In the genomic region with DNA sequence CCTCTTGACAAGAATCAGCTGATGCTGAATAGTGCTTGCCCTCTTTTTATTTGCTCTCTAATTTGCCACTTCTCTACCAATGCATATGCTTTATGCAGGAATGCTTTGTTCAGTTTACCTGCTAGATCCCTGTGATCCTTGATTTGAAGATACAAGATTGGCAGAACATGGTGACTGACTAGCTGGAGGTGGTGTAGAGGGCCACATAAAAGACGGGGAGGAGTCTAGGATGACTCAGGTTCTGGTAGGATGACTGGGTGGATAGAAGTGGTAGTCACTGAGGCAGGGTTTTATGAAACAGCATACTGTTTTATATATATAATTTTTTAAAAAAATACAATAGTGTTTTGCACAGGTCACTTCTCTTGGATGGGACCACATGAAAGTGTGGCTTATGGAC, we compare ENCODE assay signal across 11 cellular contexts. TPM values are rescaled to one million over a fixed set of nuclear protein-coding genes. Genes with fewer than 3 reads are reported as not detected.
A peak's percentile ranks its signal among the peaks of the same experiment; 100 is the strongest.
DNase-seq lines count a peak whose midpoint lies in the region; ATAC-seq and TF ChIP-seq lines count a peak whose summit lies in the region.
"Had no signal": no experiment of that assay in that cellular context is flagged by ENCODE, and none has a peak within 500 bp of the region (broad histone marks: within the 10 kb centered on the region; RNA-seq: fewer than 3 reads in every experiment).

No MANE protein-coding gene starts in this region.

- H3K27me3 Mint-ChIP-seq in activated CD8-positive, alpha-beta T cell treated with anti-CD3 and anti-CD28 coated beads, Interleukin-2, amount 10 ng/mL, durations not matched to agents 7 days and 5 days (ENCODE audit: low read depth): no peaks in the 10 kb centered on the region
- no peaks in the 10 kb centered on the region for H3K27me3 Mint-ChIP-seq in type B pancreatic cell

- no peak overlapping the region for H3K27ac Mint-ChIP-seq in activated CD8-positive, alpha-beta T cell treated with anti-CD3 and anti-CD28 coated beads, Interleukin-2, amount 10 ng/mL, durations not matched to agents 7 days and 5 days
- H3K27ac Mint-ChIP-seq in type B pancreatic cell: no peak overlapping the region
- H3K27ac Mint-ChIP-seq: CD8-positive, alpha-beta T cell; natural killer cell had no signal

- H3K4me3 Mint-ChIP-seq in activated CD8-positive, alpha-beta T cell treated with anti-CD3 and anti-CD28 coated beads, Interleukin-2, amount 10 ng/mL, durations not matched to agents 7 days and 5 days: no peak overlapping the region
- H3K4me3 Mint-ChIP-seq in type B pancreatic cell: no peak overlapping the region
- H3K4me3 Mint-ChIP-seq: CD8-positive, alpha-beta T cell; natural killer cell had no signal

- peak; percentile 45 for DNase-seq in A172 (ENCODE audit: low spot score)
- peak; percentile 65 for DNase-seq in HCEC 1CT
- peak; percentile 30 for DNase-seq in activated CD8-positive, alpha-beta T cell treated with anti-CD3 and anti-CD28 coated beads, Interleukin-2, amount 10 ng/mL, durations not matched to agents 7 days and 5 days
- peak; percentile 9 for DNase-seq in fibroblast of the aortic adventitia (ENCODE audit: low read depth)
- no peak for DNase-seq in NCI-H187 treated with DMSO at 0.1 percent for 48 hours (lab: John Stamatoyannopoulos, UW)
- DNase-seq in type B pancreatic cell (ENCODE audit: extremely low spot score, unreplicated experiment): no peak
- DNase-seq: CD8-positive, alpha-beta T cell; natural killer cell; T1000 had no signal

- ATAC-seq in activated CD8-positive, alpha-beta T cell treated with anti-CD3 and anti-CD28 coated beads, Interleukin-2, amount 10 ng/mL, durations not matched to agents 7 days and 5 days: no peak
- ATAC-seq in HG03097 (IDR thresholded peaks at IDR 0.05; ENCODE audit: low FRiP score, unreplicated experiment) (no peak), HG02642 (IDR thresholded peaks at IDR 0.05; ENCODE audit: poor library complexity, unreplicated experiment) (no peak)
- ATAC-seq: CD8-positive, alpha-beta T cell; natural killer cell had no signal

- peaks cover 43% of the 10 kb centered on the region for H3K4me1 Mint-ChIP-seq in activated CD8-positive, alpha-beta T cell treated with anti-CD3 and anti-CD28 coated beads, Interleukin-2, amount 10 ng/mL, durations not matched to agents 7 days and 5 days (ENCODE audit: low read depth)
- H3K4me1 Mint-ChIP-seq in type B pancreatic cell (ENCODE audit: unreplicated experiment): peaks cover 17% of the 10 kb centered on the region

- H3K36me3 Mint-ChIP-seq in activated CD8-positive, alpha-beta T cell treated with anti-CD3 and anti-CD28 coated beads, Interleukin-2, amount 10 ng/mL, durations not matched to agents 7 days and 5 days (ENCODE audit: low read depth): peaks cover 39% of the 10 kb centered on the region
- peaks cover 8% of the 10 kb centered on the region for H3K36me3 Mint-ChIP-seq in type B pancreatic cell
- H3K36me3 Mint-ChIP-seq: natural killer cell had no signal

- CTCF ChIA-PET in activated CD8-positive, alpha-beta T cell treated with anti-CD3 and anti-CD28 coated beads, Interleukin-2, amount 10 ng/mL, durations not matched to agents 7 days and 5 days (lab: Charles Lee): no interaction called here

- POLR2A ChIA-PET in activated CD8-positive, alpha-beta T cell treated with anti-CD3 and anti-CD28 coated beads, Interleukin-2, amount 10 ng/mL, durations not matched to agents 7 days and 5 days (lab: Charles Lee): interaction anchor here (1.0 kb wide), 1 partner anchor 9 kb away, joined by 3 read pairs; no protein-coding TSS in a partner anchor

- no peaks in the 10 kb centered on the region for H3K9me3 Mint-ChIP-seq in activated CD8-positive, alpha-beta T cell treated with anti-CD3 and anti-CD28 coated beads, Interleukin-2, amount 10 ng/mL, durations not matched to agents 7 days and 5 days (ENCODE audit: insufficient read depth)
- no peaks in the 10 kb centered on the region for H3K9me3 Mint-ChIP-seq in type B pancreatic cell
- H3K9me3 Mint-ChIP-seq: CD8-positive, alpha-beta T cell; natural killer cell had no signal

- TF ChIP-seq CTCF in fibroblast of the aortic adventitia (IDR thresholded peaks at IDR 0.05; ENCODE audit: insufficient read depth, low read length) (no peak), type B pancreatic cell (conservative IDR thresholded peaks at IDR 0.05) (no peak)

- no peak overlapping the region for H3K4me3 ChIP-seq in fibroblast of the aortic adventitia (ENCODE audit: low read depth, low read length)

RNA-seq across cellular contexts. Expression of a gene that starts 6.3 kb away (rescaled TPM):
- total RNA-seq in A172 (2014; rRNA removed; shearing (Covaris generic)): 0.07 and 0.12 TPM in 2 replicates
- 1 to 10 TPM; 5.8 TPM for total RNA-seq in activated CD8-positive, alpha-beta T cell treated with anti-CD3 and anti-CD28 coated beads, Interleukin-2, amount 10 ng/mL, durations not matched to agents 7 days and 5 days
- total RNA-seq in fibroblast of the aortic adventitia (ENCODE audit: low replicate concordance) (0.09 TPM in 1 of 2 replicates, not detected in the other), type B pancreatic cell (ENCODE audit: low replicate concordance) (1.2 and 1.4 TPM in 2 replicates)

RNA-seq across cellular contexts. Expression of a gene that starts 6.9 kb away (rescaled TPM):
- total RNA-seq in A172 (2014; rRNA removed; shearing (Covaris generic)): 19.0 and 20.6 TPM in 2 replicates
- 10 to 100 TPM; 36.8 to 37.6 TPM for total RNA-seq in activated CD8-positive, alpha-beta T cell treated with anti-CD3 and anti-CD28 coated beads, Interleukin-2, amount 10 ng/mL, durations not matched to agents 7 days and 5 days
- total RNA-seq in fibroblast of the aortic adventitia (ENCODE audit: low replicate concordance): 13.1 and 14.6 TPM in 2 replicates
- total RNA-seq in type B pancreatic cell (ENCODE audit: low replicate concordance): 38.8 and 44.9 TPM in 2 replicates

RNA-seq across cellular contexts. Expression of a gene that starts 48.8 kb away (rescaled TPM):
- total RNA-seq in A172 (2014; rRNA removed; shearing (Covaris generic)): 0.43 TPM in 1 of 2 replicates, not detected in the other
- not detected for total RNA-seq in activated CD8-positive, alpha-beta T cell treated with anti-CD3 and anti-CD28 coated beads, Interleukin-2, amount 10 ng/mL, durations not matched to agents 7 days and 5 days
- total RNA-seq in fibroblast of the aortic adventitia (ENCODE audit: low replicate concordance): not detected in 2 replicates
- 0.33 and 3.7 TPM in 2 replicates for total RNA-seq in type B pancreatic cell (ENCODE audit: low replicate concordance)
- total RNA-seq: CD8-positive, alpha-beta T cell; natural killer cell had no signal

Comparison
In these comparisons a context has a peak if more than half of its experiments do, and no peak if none do; other contexts are left out.
1. DNase-seq: peak in A172 (single experiment), HCEC 1CT (single experiment), activated CD8-positive, alpha-beta T cell treated with anti-CD3 and anti-CD28 coated beads, Interleukin-2, amount 10 ng/mL, durations not matched to agents 7 days and 5 days (single experiment) and fibroblast of the aortic adventitia (single experiment); none in NCI-H187 treated with DMSO at 0.1 percent for 48 hours (single experiment) and type B pancreatic cell (single experiment).